In genomic region chr17:77834170-77835115, GRCh38 we compare ENCODE assay signal across 9 cellular contexts.
DNase-seq lines count a peak whose midpoint lies in the region; ATAC-seq, FAIRE-seq and TF ChIP-seq lines count a peak whose summit lies in the region.
"Had no signal": no experiment of that assay in that cellular context is flagged by ENCODE, and none has a peak within 500 bp of the region (broad histone marks: within the 10 kb centered on the region; RNA-seq: fewer than 3 reads in every experiment).

No MANE protein-coding gene starts in this region.

- no peaks in the 10 kb centered on the region for H3K27me3 ChIP-seq in cardiac muscle cell

- no peak for ATAC-seq in HG02623 (IDR thresholded peaks at IDR 0.05; ENCODE audit: unreplicated experiment)

- peaks cover 4% of the 10 kb centered on the region for H3K36me3 Mint-ChIP-seq in activated T-helper 1 cell treated with anti-CD3 and anti-CD28 coated beads, Interleukin-12 subunit alpha, Interleukin-12 subunit beta, Interleukin-2, Interleukin-4 antibody, amounts not matched to agents 30 ng/mL and 10 ng/mL and 1 ng/mL, durations not matched to agents 14 hours and 24 hours and 36 hours (ENCODE audit: low read depth)

- H3K27me3 Mint-ChIP-seq in activated T-helper 1 cell treated with anti-CD3 and anti-CD28 coated beads, Interleukin-12 subunit alpha, Interleukin-12 subunit beta, Interleukin-2, Interleukin-4 antibody, amounts not matched to agents 30 ng/mL and 10 ng/mL and 1 ng/mL, durations not matched to agents 14 hours and 24 hours and 36 hours (ENCODE audit: insufficient read depth), result peaks cover 23% of the 10 kb centered on the region

- no peaks in the 10 kb centered on the region for H3K36me3 ChIP-seq in cardiac muscle cell

- no peak overlapping the region for H3K4me3 Mint-ChIP-seq in activated T-helper 1 cell treated with anti-CD3 and anti-CD28 coated beads, Interleukin-12 subunit alpha, Interleukin-12 subunit beta, Interleukin-2, Interleukin-4 antibody, amounts not matched to agents 30 ng/mL and 10 ng/mL and 1 ng/mL, durations not matched to agents 14 hours and 24 hours and 36 hours

- H3K9me3 ChIP-seq in cardiac muscle cell (ENCODE audit: low read depth), result no peaks in the 10 kb centered on the region

- TF ChIP-seq CTCF in cardiac muscle cell (IDR thresholded peaks at IDR 0.05; ENCODE audit: low read depth, low read length), result no peak

- H3K4me3 ChIP-seq in cardiac muscle cell, result no peak overlapping the region

- H3K4me1 ChIP-seq in cardiac muscle cell (ENCODE audit: low read depth), result peaks cover 10% of the 10 kb centered on the region

- peaks cover 5% of the 10 kb centered on the region for H3K9me3 Mint-ChIP-seq in activated T-helper 1 cell treated with anti-CD3 and anti-CD28 coated beads, Interleukin-12 subunit alpha, Interleukin-12 subunit beta, Interleukin-2, Interleukin-4 antibody, amounts not matched to agents 30 ng/mL and 10 ng/mL and 1 ng/mL, durations not matched to agents 14 hours and 24 hours and 36 hours

- peak; percentile 83 for FAIRE-seq in RCC 7860 (lab: Jason Lieb, UNC)
- FAIRE-seq: A204.1 had no signal

- H3K27ac Mint-ChIP-seq in activated T-helper 1 cell treated with anti-CD3 and anti-CD28 coated beads, Interleukin-12 subunit alpha, Interleukin-12 subunit beta, Interleukin-2, Interleukin-4 antibody, amounts not matched to agents 30 ng/mL and 10 ng/mL and 1 ng/mL, durations not matched to agents 14 hours and 24 hours and 36 hours, result no peak overlapping the region

- no peak overlapping the region for H3K27ac ChIP-seq in cardiac muscle cell

- DNase-seq in DMS53 (lab: John Stamatoyannopoulos, UW) (peak; percentile 30), DMS53 treated with DMSO at 0.1 percent for 48 hours (lab: John Stamatoyannopoulos, UW; ENCODE audit: unreplicated experiment) (no peak), RCC 7860 (ENCODE audit: low spot score) (peak; percentile 79), cardiac muscle cell (ENCODE audit: low read depth in 1 of 2, low spot score in 1 of 2) (peak; percentile 63 to 93), smooth muscle cell of the brain vasculature (ENCODE audit: low read depth, low spot score) (peak; percentile 59), COR-L47 (lab: John Stamatoyannopoulos, UW) (no peak)
- peak; percentile 32 for DNase-seq in activated T-helper 1 cell treated with anti-CD3 and anti-CD28 coated beads, Interleukin-12 subunit alpha, Interleukin-12 subunit beta, Interleukin-2, Interleukin-4 antibody, amounts not matched to agents 30 ng/mL and 10 ng/mL and 1 ng/mL, durations not matched to agents 14 hours and 24 hours and 36 hours (ENCODE audit: low spot score)

- peaks cover 26% of the 10 kb centered on the region for H3K4me1 Mint-ChIP-seq in activated T-helper 1 cell treated with anti-CD3 and anti-CD28 coated beads, Interleukin-12 subunit alpha, Interleukin-12 subunit beta, Interleukin-2, Interleukin-4 antibody, amounts not matched to agents 30 ng/mL and 10 ng/mL and 1 ng/mL, durations not matched to agents 14 hours and 24 hours and 36 hours (ENCODE audit: low read depth)

- intact Hi-C loops in activated T-helper 1 cell treated with anti-CD3 and anti-CD28 coated beads, Interleukin-12 subunit alpha, Interleukin-12 subunit beta, Interleukin-2, Interleukin-4 antibody, amounts not matched to agents 30 ng/mL and 10 ng/mL and 1 ng/mL, durations not matched to agents 14 hours and 24 hours and 36 hours (cut with micrococcal nuclease), result loop anchor here (1.0 to 2.0 kb wide), 3 partner anchors 9 to 124 kb away; partner anchors contain the start of gene TNRC6C

Comparison
In these comparisons a context has a peak if more than half of its experiments do, and no peak if none do; other contexts are left out.
1. DNase-seq: peak in DMS53 (single experiment), RCC 7860 (single experiment), activated T-helper 1 cell treated with anti-CD3 and anti-CD28 coated beads, Interleukin-12 subunit alpha, Interleukin-12 subunit beta, Interleukin-2, Interleukin-4 antibody, amounts not matched to agents 30 ng/mL and 10 ng/mL and 1 ng/mL, durations not matched to agents 14 hours and 24 hours and 36 hours (single experiment), cardiac muscle cell (2 of 2) and smooth muscle cell of the brain vasculature (single experiment); none in DMS53 treated with DMSO at 0.1 percent for 48 hours (single experiment) and COR-L47 (single experiment).